17 cellular contexts compared by ENCODE assay signal in genomic region chr9:131823701-131824146, GRCh38.
"Had no signal": no experiment of that assay in that cellular context is flagged by ENCODE, and none has a peak within 500 bp of the region (broad histone marks: within the 10 kb centered on the region; RNA-seq: fewer than 3 reads in every experiment).

No MANE protein-coding gene starts in this region.

- H3K4me1 Mint-ChIP-seq: naive thymus-derived CD4-positive, alpha-beta T cell had no signal

- H3K9me3 ChIP-seq: heart left ventricle, psoas muscle, thyroid gland had no signal

- H2AFZ ChIP-seq: neural progenitor cell had no signal

- H3K9ac ChIP-seq: neural progenitor cell had no signal

- H3K36me3 ChIP-seq: heart left ventricle, neural progenitor cell, spleen, thyroid gland had no signal

- H3K4me1 ChIP-seq: heart left ventricle, neural progenitor cell, psoas muscle, spleen, thyroid gland had no signal

- H3K9me3 Mint-ChIP-seq: neural progenitor cell, type B pancreatic cell had no signal

- H3K27me3 ChIP-seq: neural progenitor cell, thyroid gland had no signal

- ATAC-seq: naive thymus-derived CD4-positive, alpha-beta T cell; psoas muscle; sciatic nerve had no signal

- H3K27ac Mint-ChIP-seq: naive thymus-derived CD4-positive, alpha-beta T cell; type B pancreatic cell had no signal

- DNase-seq: cerebellar nuclear complex; effector CD4-positive, alpha-beta T cell; foreskin melanocyte; hippocampal formation; kidney glomerular epithelial cell; mesendoderm; naive thymus-derived CD4-positive, alpha-beta T cell; psoas muscle; spleen; stimulated activated CD4-positive, alpha-beta T cell treated with anti-CD3 and anti-CD28 coated beads, Interleukin-15, amount 100 ng/mL, for 24 hours; stimulated activated CD4-positive, alpha-beta T cell treated with anti-CD3 and anti-CD28 coated beads, Interleukin-1b, Interleukin-23, amount 100 ng/mL, for 48 hours; stimulated activated naive CD4-positive, alpha-beta T cell treated with Interleukin-2 at 50 U/mL for 16 hours; thyroid gland had no signal

- H3K4me3 ChIP-seq: heart left ventricle, neural progenitor cell, psoas muscle, spleen, thyroid gland had no signal

- H3K27ac ChIP-seq: heart left ventricle, neural progenitor cell, psoas muscle, spleen, thyroid gland had no signal

- H3K4me3 Mint-ChIP-seq: naive thymus-derived CD4-positive, alpha-beta T cell; type B pancreatic cell had no signal

- H3K36me3 Mint-ChIP-seq: neural progenitor cell, type B pancreatic cell had no signal
